Comparison of ENCODE assay signal across 18 cellular contexts in the genomic region with DNA sequence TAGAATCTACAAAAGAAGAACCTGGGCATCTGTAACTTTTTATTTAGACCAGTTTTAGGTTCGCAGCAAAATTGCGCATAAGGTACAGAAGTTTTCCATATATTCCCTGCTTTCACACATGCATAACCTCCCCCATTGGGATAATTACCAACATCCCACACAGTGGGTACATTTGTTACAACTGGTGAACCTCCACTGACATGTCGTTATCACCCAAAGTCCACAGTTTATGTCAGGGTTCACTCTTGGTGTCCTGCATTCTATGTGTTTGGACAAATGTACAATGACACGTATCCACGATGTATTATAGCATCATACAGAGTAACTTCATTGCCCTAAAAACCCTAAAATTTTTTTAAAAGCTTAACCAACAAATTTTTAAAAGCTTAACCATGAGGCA.
A peak's percentile ranks its signal among the peaks of the same experiment; 100 is the strongest.
DNase-seq lines count a peak whose midpoint lies in the region; ATAC-seq, FAIRE-seq and TF ChIP-seq lines count a peak whose summit lies in the region.
"Had no signal": no experiment of that assay in that cellular context is flagged by ENCODE, and none has a peak within 500 bp of the region (broad histone marks: within the 10 kb centered on the region; RNA-seq: fewer than 3 reads in every experiment).

No MANE protein-coding gene starts in this region.

- H2BK15ac ChIP-seq in IMR-90 (ENCODE audit: low read depth, low read length): no peak overlapping the region; the same call in 2 of the 3 replicates

- H3K4me2 ChIP-seq in IMR-90 (ENCODE audit: low read depth, low read length): no peak overlapping the region

- no peak overlapping the region for H2AFZ ChIP-seq in IMR-90 (replicated peaks; ENCODE audit: low read length, poor library complexity)

- H3K9me1 ChIP-seq in IMR-90 (ENCODE audit: insufficient read depth, low read length): peaks cover 13% of the 10 kb centered on the region; the same call in 1 of the 2 replicates

- H3K9me3 ChIP-seq in IMR-90 (ENCODE audit: control insufficient read depth, insufficient read depth, low read length): no peaks in the 10 kb centered on the region
- H3K9me3 ChIP-seq: HAP-1 had no signal

- H2BK20ac ChIP-seq in IMR-90 (ENCODE audit: low read depth, low read length): no peak overlapping the region

- H2BK120ac ChIP-seq in IMR-90 (ENCODE audit: low read depth, low read length): no peak overlapping the region

- H3K9ac ChIP-seq in IMR-90 (ENCODE audit: low read depth, low read length): no peak overlapping the region

- no peaks in the 10 kb centered on the region for H3K9me3 Mint-ChIP-seq in WTC11
- H3K9me3 Mint-ChIP-seq in neural crest cell: no peaks in the 10 kb centered on the region
- H3K9me3 Mint-ChIP-seq in nephron progenitor cell: peaks cover 4% of the 10 kb centered on the region
- H3K9me3 Mint-ChIP-seq: CD4-positive, alpha-beta memory T cell; HFFc6 had no signal

- peaks cover 32% of the 10 kb centered on the region for H3K4me1 Mint-ChIP-seq in WTC11
- peaks cover 67% of the 10 kb centered on the region for H3K4me1 Mint-ChIP-seq in neural crest cell
- H3K4me1 Mint-ChIP-seq in nephron progenitor cell: peaks cover 12% of the 10 kb centered on the region
- H3K4me1 Mint-ChIP-seq: CD4-positive, alpha-beta memory T cell had no signal

- H3K4ac ChIP-seq in IMR-90 (ENCODE audit: low read depth, low read length): no peak overlapping the region; the same call in 1 of the 2 replicates

- H3K14ac ChIP-seq in IMR-90 (replicated peaks; ENCODE audit: low read depth, low read length): peak overlapping the region; percentile 57

- peaks cover 5% of the 10 kb centered on the region; the same call in 1 of the 2 replicates for H4K20me1 ChIP-seq in IMR-90 (ENCODE audit: insufficient read depth, low read length)

- peak overlapping the region; percentile 63; the same call in 1 of the 2 replicates for H2AK5ac ChIP-seq in IMR-90 (ENCODE audit: low read depth, low read length)

- peaks cover 16% of the 10 kb centered on the region for H3K4me1 ChIP-seq in IMR-90 (ENCODE audit: control insufficient read depth, insufficient read depth, low read length)

- no peak overlapping the region for H4K91ac ChIP-seq in IMR-90 (ENCODE audit: insufficient read depth, low read depth, low read length)

- CTCF ChIA-PET in IMR-90 (lab: Yijun Ruan, JAX): interaction anchor here (1.6 kb wide), 1 partner anchor 89 kb away, joined by 3 read pairs; no protein-coding TSS in a partner anchor
- CTCF ChIA-PET in WTC11 (lab: Charles Lee): no interaction called here

- H3K4me3 Mint-ChIP-seq in WTC11 (no peak overlapping the region), neural crest cell (peak overlapping the region; percentile 5), nephron progenitor cell (no peak overlapping the region)
- H3K4me3 Mint-ChIP-seq: CD4-positive, alpha-beta memory T cell; HFFc6 had no signal

- DNase-seq in IMR-90 (no peak), WTC11 (ENCODE audit: low spot score) (no peak), neural crest cell (ENCODE audit: low read depth, low spot score) (no peak), urothelium cell line (ENCODE audit: low spot score) (no peak), nephron progenitor cell (no peak), NCI-H187 treated with DMSO at 0.1 percent for 48 hours (lab: John Stamatoyannopoulos, UW) (no peak)
- DNase-seq: C1 segment of cervical spinal cord; CD4-positive, alpha-beta memory T cell; COR-L47; DMS153; DND-41; GOT3; HFFc6 had no signal

- H3K18ac ChIP-seq in IMR-90 (ENCODE audit: low read depth, low read length): peak overlapping the region; percentile 71

- no peak for TF ChIP-seq POLR2A in IMR-90 (IDR thresholded peaks at IDR 0.05; ENCODE audit: low read depth, low read length)

- peak overlapping the region; percentile 74; the same call in 1 of the 2 replicates for H3K27ac Mint-ChIP-seq in WTC11
- H3K27ac Mint-ChIP-seq in neural crest cell (ENCODE audit: unreplicated experiment): no peak overlapping the region
- no peak overlapping the region for H3K27ac Mint-ChIP-seq in nephron progenitor cell
- H3K27ac Mint-ChIP-seq: CD4-positive, alpha-beta memory T cell; HFFc6 had no signal

- POLR2A ChIA-PET in IMR-90 (lab: Charles Lee; ENCODE audit: unreplicated experiment): no interaction called here
- POLR2A ChIA-PET in WTC11 (lab: Charles Lee): interaction anchor here (0.7 kb wide), 1 partner anchor 278 kb away, joined by 4 read pairs; no protein-coding TSS in a partner anchor

- no peak for TF ChIP-seq RAD21 in IMR-90 (IDR thresholded peaks at IDR 0.05; ENCODE audit: low read length)

- H3K27me3 ChIP-seq in IMR-90 (ENCODE audit: control insufficient read depth, insufficient read depth, low read length): no peaks in the 10 kb centered on the region

- intact Hi-C loops in IMR-90 (cut with micrococcal nuclease): no loop called here

- no CpG with 5 or more reads among the region's 5 CpGs for WGBS in IMR-90 (ENCODE audit: extremely low coverage in 2 of 2, insufficient read length in 1 of 2), 2 experiments

- in situ Hi-C loops in IMR-90 (cut with MboI; ENCODE audit: low sequenced_read_pairs): no loop called here

- peak; percentile 69 for FAIRE-seq in urothelium cell line (lab: Jason Lieb, UNC)
- FAIRE-seq: G401.6, GM12892, H54 had no signal

- no peak overlapping the region for H2BK5ac ChIP-seq in IMR-90 (ENCODE audit: low read depth, low read length, poor library complexity, severe bottlenecking)

- H2AK9ac ChIP-seq in IMR-90 (replicated peaks; ENCODE audit: low read depth, low read length, poor library complexity): no peak overlapping the region

- H3K36me3 ChIP-seq in IMR-90 (ENCODE audit: control insufficient read depth, insufficient read depth, low read length): no peaks in the 10 kb centered on the region
- H3K36me3 ChIP-seq: HAP-1 had no signal

- no peak overlapping the region for H3K27ac ChIP-seq in IMR-90 (ENCODE audit: insufficient read depth, low read length)

- no peak overlapping the region for H3K4me3 ChIP-seq in IMR-90 (ENCODE audit: insufficient read depth, low read depth, low read length)
- H3K4me3 ChIP-seq: HAP-1 had no signal

- H4K8ac ChIP-seq in IMR-90 (ENCODE audit: low read depth in 2 of 2, low read length in 2 of 2): peak overlapping the region in 1 of 2 experiments; percentile 13; a peak in 1 of 4 replicates

- peak overlapping the region; percentile 70; the same call in 1 of the 2 replicates for H3K23ac ChIP-seq in IMR-90 (ENCODE audit: low read depth, low read length)

- ATAC-seq in IMR-90 (ENCODE audit: low read depth) (no peak), WTC11 (no peak), HG02885 (IDR thresholded peaks at IDR 0.05; ENCODE audit: poor library complexity, unreplicated experiment) (no peak)

- TF ChIP-seq CTCF in IMR-90 (conservative IDR thresholded peaks at IDR 0.05; ENCODE audit: low read depth, low read length) (no peak), WTC11 (IDR thresholded peaks at IDR 0.05) (no peak), neural crest cell (conservative IDR thresholded peaks at IDR 0.05) (no peak), nephron progenitor cell (IDR thresholded peaks at IDR 0.05) (no peak)

- dilution Hi-C loops in IMR-90 (cut with HindIII; ENCODE audit: low sequenced_read_pairs, unreplicated experiment): no loop called here

- H3K36me3 Mint-ChIP-seq in WTC11: no peaks in the 10 kb centered on the region
- peaks cover 5% of the 10 kb centered on the region for H3K36me3 Mint-ChIP-seq in neural crest cell (ENCODE audit: low read depth)
- H3K36me3 Mint-ChIP-seq in nephron progenitor cell (ENCODE audit: low read depth): peaks cover 9% of the 10 kb centered on the region
- H3K36me3 Mint-ChIP-seq: CD4-positive, alpha-beta memory T cell had no signal

- H3K56ac ChIP-seq in IMR-90 (ENCODE audit: extremely low read depth, insufficient read depth, low read length): no peak overlapping the region

- BruUV-seq in IMR-90 (replicated peaks; lab: Mats Ljungman, UMichigan): no TSS peak

- peaks cover 34 to 57% of the 10 kb centered on the region in 2 experiments for H3K79me1 ChIP-seq in IMR-90 (ENCODE audit: low read depth in 1 of 2, low read length in 2 of 2)

- H4K5ac ChIP-seq in IMR-90 (ENCODE audit: low read depth, low read length): no peak overlapping the region

- H3K27me3 Mint-ChIP-seq in WTC11 (ENCODE audit: low read depth) (no peaks in the 10 kb centered on the region), neural crest cell (ENCODE audit: low read depth) (no peaks in the 10 kb centered on the region), nephron progenitor cell (ENCODE audit: low read depth, poor library complexity) (peaks cover under 1% of the 10 kb centered on the region)
- H3K27me3 Mint-ChIP-seq: CD4-positive, alpha-beta memory T cell had no signal

TF ChIP-seq in IMR-90, 13 proteins besides CTCF, POLR2A, EP300 and RAD21 (continues in another document):
- TF ChIP-seq CHD1 (IDR thresholded peaks at IDR 0.05; ENCODE audit: low read depth, low read length) (no peak), RCOR1 (IDR thresholded peaks at IDR 0.05; ENCODE audit: insufficient replicate concordance, low read length) (no peak), BHLHE40 (IDR thresholded peaks at IDR 0.05; ENCODE audit: low read depth, low read length) (no peak), RFX5 (IDR thresholded peaks at IDR 0.05; ENCODE audit: low read depth, low read length) (no peak), SMC3 (IDR thresholded peaks at IDR 0.05; ENCODE audit: low read depth, low read length) (no peak), FOS (IDR thresholded peaks at IDR 0.05; ENCODE audit: low read depth, low read length) (no peak), CEBPB (IDR thresholded peaks at IDR 0.05; ENCODE audit: low read depth, low read length) (no peak)

TF ChIP-seq in WTC11, 78 proteins besides CTCF, POLR2A, EP300 and RAD21 (continues in another document):
- TF ChIP-seq, protein P1, sequence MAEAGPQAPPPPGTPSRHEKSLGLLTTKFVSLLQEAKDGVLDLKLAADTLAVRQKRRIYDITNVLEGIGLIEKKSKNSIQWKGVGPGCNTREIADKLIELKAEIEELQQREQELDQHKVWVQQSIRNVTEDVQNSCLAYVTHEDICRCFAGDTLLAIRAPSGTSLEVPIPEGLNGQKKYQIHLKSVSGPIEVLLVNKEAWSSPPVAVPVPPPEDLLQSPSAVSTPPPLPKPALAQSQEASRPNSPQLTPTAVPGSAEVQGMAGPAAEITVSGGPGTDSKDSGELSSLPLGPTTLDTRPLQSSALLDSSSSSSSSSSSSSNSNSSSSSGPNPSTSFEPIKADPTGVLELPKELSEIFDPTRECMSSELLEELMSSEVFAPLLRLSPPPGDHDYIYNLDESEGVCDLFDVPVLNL (CRISPR knock-in tag; IDR thresholded peaks at IDR 0.05; ENCODE audit: borderline replicate concordance, low read depth): no peak
- TF ChIP-seq RORB (CRISPR knock-in tag; IDR thresholded peaks at IDR 0.05): no peak
